Comparison of ENCODE assay signal across 2 cellular contexts in the genomic region with DNA sequence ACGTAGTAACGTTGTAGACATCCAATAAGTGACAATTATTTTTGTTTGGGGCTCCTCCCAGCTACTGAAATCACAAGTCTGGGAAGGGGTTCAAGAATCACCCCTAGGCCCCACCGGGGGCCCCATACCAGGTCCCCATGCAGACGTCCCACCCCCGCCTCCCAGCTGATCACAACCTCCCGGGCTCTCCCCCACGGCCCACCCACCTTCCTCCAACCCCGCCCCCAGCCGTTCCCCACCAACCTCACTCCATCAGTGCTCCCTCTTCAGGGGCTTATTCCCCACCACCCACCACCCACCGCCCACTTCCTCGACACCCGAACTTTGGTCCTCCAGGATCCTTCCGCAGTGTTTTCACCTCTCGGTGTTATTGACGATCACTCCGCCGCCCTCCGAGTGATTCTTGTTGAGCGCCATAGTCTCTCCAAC.
TF ChIP-seq lines count a peak whose summit lies in the region.

No MANE protein-coding gene starts in this region.

TF ChIP-seq in K562, 482 proteins besides CTCF, POLR2A, EP300 and RAD21:
- TF ChIP-seq PML (IDR thresholded peaks at IDR 0.05; ENCODE audit: low read length) (no peak), BHLHE40 (IDR thresholded peaks at IDR 0.05; ENCODE audit: low read length) (no peak), KDM1A (IDR thresholded peaks at IDR 0.05) (no peak), SAP30 (IDR thresholded peaks at IDR 0.05; ENCODE audit: borderline replicate concordance, insufficient read depth, low read depth, low read length, poor library complexity, severe bottlenecking) (peak; percentile 31), ZBED1 (IDR thresholded peaks at IDR 0.05) (no peak), TAF1 (IDR thresholded peaks at IDR 0.05; ENCODE audit: control insufficient read depth, extremely low read depth, insufficient read depth, low read length, severe bottlenecking) (peak; percentile 49), FOXM1 (IDR thresholded peaks at IDR 0.05; ENCODE audit: low read depth) (no peak), FOXM1 (CRISPR knock-in tag; IDR thresholded peaks at IDR 0.05; ENCODE audit: low read depth) (no peak), FOXJ2 (tag; IDR thresholded peaks at IDR 0.05) (peak; percentile 61; the same call in 1 of the 2 replicates), SPI1 (IDR thresholded peaks at IDR 0.05; ENCODE audit: borderline replicate concordance, low read depth, low read length) (no peak), ZFPM2 (CRISPR knock-in tag; IDR thresholded peaks at IDR 0.05) (no peak), THRAP3 (IDR thresholded peaks at IDR 0.05; ENCODE audit: borderline replicate concordance) (no peak), HDAC1 (IDR thresholded peaks at IDR 0.05) (peak in 1 of 2 experiments; percentile 53; a peak in 2 of 4 replicates), CBX2 (IDR thresholded peaks at IDR 0.05; ENCODE audit: insufficient read depth, low read length, poor library complexity, severe bottlenecking) (no peak), ZBTB17 (CRISPR knock-in tag; IDR thresholded peaks at IDR 0.05) (no peak), RBM34 (IDR thresholded peaks at IDR 0.05; ENCODE audit: borderline replicate concordance, insufficient read depth, low read length) (no peak), SOX6 (IDR thresholded peaks at IDR 0.05) (no peak), ETV1 (tag; conservative IDR thresholded peaks at IDR 0.05; ENCODE audit: low read depth) (no peak), FOXA3 (CRISPR knock-in tag; conservative IDR thresholded peaks at IDR 0.05 in 1 of 2, IDR thresholded peaks at IDR 0.05 in 1 of 2) (no peak), NR2C2 (CRISPR knock-in tag; IDR thresholded peaks at IDR 0.05) (no peak), NR2C2 (tag; IDR thresholded peaks at IDR 0.05) (no peak), ETS2 (tag; IDR thresholded peaks at IDR 0.05; ENCODE audit: borderline replicate concordance, poor library complexity, severe bottlenecking) (no peak), ZSCAN32 (CRISPR knock-in tag; IDR thresholded peaks at IDR 0.05) (no peak), POLR2B (IDR thresholded peaks at IDR 0.05; ENCODE audit: low read depth, partially characterized antibody) (no peak), EWSR1 (IDR thresholded peaks at IDR 0.05; ENCODE audit: borderline replicate concordance, low read depth, partially characterized antibody) (no peak), SMARCA5 (IDR thresholded peaks at IDR 0.05) (no peak), DACH1 (IDR thresholded peaks at IDR 0.05; ENCODE audit: partially characterized antibody) (peak; percentile 74), SMC3 (conservative IDR thresholded peaks at IDR 0.05; ENCODE audit: insufficient read depth, low read depth, low read length) (no peak), ZNF282 (CRISPR knock-in tag; IDR thresholded peaks at IDR 0.05) (no peak), ELF1 (tag; IDR thresholded peaks at IDR 0.05) (peak; percentile 41), ZNF695 (CRISPR knock-in tag; IDR thresholded peaks at IDR 0.05) (no peak), ZKSCAN3 (CRISPR knock-in tag; IDR thresholded peaks at IDR 0.05) (no peak), TAL1 (IDR thresholded peaks at IDR 0.05) (no peak), XRCC4 (IDR thresholded peaks at IDR 0.05; ENCODE audit: extremely low read depth, insufficient read depth, insufficient read length) (no peak), MED1 (CRISPR knock-in tag; IDR thresholded peaks at IDR 0.05; ENCODE audit: borderline replicate concordance) (no peak), RBM14 (IDR thresholded peaks at IDR 0.05; ENCODE audit: borderline replicate concordance, insufficient read depth, low read depth, low read length) (no peak), SIN3A (IDR thresholded peaks at IDR 0.05; ENCODE audit: borderline replicate concordance in 2 of 2, control insufficient read depth in 1 of 2, low read depth in 2 of 2, low read length in 2 of 2) (peak; percentile 86 to 95; a peak in 3 of 4 replicates), NCOA4 (IDR thresholded peaks at IDR 0.05; ENCODE audit: partially characterized antibody) (no peak), CEBPG (CRISPR knock-in tag; IDR thresholded peaks at IDR 0.05) (no peak), CEBPG (tag; conservative IDR thresholded peaks at IDR 0.05 in 1 of 2, IDR thresholded peaks at IDR 0.05 in 1 of 2) (no peak), BRD4 (IDR thresholded peaks at IDR 0.05) (no peak), NELFE (IDR thresholded peaks at IDR 0.05; ENCODE audit: insufficient read depth, insufficient read length) (no peak), YY1 (IDR thresholded peaks at IDR 0.05; ENCODE audit: borderline replicate concordance in 1 of 3, control insufficient read depth in 1 of 3, extremely low read depth in 1 of 3, insufficient read depth in 3 of 3, insufficient read length in 1 of 3, insufficient replicate concordance in 2 of 3, low read depth in 1 of 3, low read length in 2 of 3) (peak in 2 of 3 experiments; percentile 67 to 80), NR3C1 (CRISPR knock-in tag; IDR thresholded peaks at IDR 0.05) (no peak), GTF2A2 (tag; IDR thresholded peaks at IDR 0.05) (no peak), ZFX (CRISPR knock-in tag; IDR thresholded peaks at IDR 0.05) (no peak), TARDBP (IDR thresholded peaks at IDR 0.05) (no peak), ZBTB7A (IDR thresholded peaks at IDR 0.05; ENCODE audit: borderline replicate concordance, control insufficient read depth, low read depth, low read length) (peak; percentile 98), ZNF311 (CRISPR knock-in tag; IDR thresholded peaks at IDR 0.05) (no peak), XRCC3 (IDR thresholded peaks at IDR 0.05) (no peak)
- TF ChIP-seq, protein P1, sequence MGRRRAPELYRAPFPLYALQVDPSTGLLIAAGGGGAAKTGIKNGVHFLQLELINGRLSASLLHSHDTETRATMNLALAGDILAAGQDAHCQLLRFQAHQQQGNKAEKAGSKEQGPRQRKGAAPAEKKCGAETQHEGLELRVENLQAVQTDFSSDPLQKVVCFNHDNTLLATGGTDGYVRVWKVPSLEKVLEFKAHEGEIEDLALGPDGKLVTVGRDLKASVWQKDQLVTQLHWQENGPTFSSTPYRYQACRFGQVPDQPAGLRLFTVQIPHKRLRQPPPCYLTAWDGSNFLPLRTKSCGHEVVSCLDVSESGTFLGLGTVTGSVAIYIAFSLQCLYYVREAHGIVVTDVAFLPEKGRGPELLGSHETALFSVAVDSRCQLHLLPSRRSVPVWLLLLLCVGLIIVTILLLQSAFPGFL (CRISPR knock-in tag; IDR thresholded peaks at IDR 0.05) = no peak
- TF ChIP-seq, protein P2, sequence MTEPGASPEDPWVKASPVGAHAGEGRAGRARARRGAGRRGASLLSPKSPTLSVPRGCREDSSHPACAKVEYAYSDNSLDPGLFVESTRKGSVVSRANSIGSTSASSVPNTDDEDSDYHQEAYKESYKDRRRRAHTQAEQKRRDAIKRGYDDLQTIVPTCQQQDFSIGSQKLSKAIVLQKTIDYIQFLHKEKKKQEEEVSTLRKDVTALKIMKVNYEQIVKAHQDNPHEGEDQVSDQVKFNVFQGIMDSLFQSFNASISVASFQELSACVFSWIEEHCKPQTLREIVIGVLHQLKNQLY (CRISPR knock-in tag; conservative IDR thresholded peaks at IDR 0.05) = no peak
TF ChIP-seq in K562: peak in this region for 9.

TF ChIP-seq in neural cell, 6 proteins besides CTCF, POLR2A, EP300 and RAD21:
- peak; percentile 38 for TF ChIP-seq POLR2AphosphoS5 (IDR thresholded peaks at IDR 0.05)
- TF ChIP-seq EZH2 (IDR thresholded peaks at IDR 0.05; ENCODE audit: borderline replicate concordance, insufficient read depth, low read length, poor library complexity, severe bottlenecking) = no peak
- TF ChIP-seq, protein P3, sequence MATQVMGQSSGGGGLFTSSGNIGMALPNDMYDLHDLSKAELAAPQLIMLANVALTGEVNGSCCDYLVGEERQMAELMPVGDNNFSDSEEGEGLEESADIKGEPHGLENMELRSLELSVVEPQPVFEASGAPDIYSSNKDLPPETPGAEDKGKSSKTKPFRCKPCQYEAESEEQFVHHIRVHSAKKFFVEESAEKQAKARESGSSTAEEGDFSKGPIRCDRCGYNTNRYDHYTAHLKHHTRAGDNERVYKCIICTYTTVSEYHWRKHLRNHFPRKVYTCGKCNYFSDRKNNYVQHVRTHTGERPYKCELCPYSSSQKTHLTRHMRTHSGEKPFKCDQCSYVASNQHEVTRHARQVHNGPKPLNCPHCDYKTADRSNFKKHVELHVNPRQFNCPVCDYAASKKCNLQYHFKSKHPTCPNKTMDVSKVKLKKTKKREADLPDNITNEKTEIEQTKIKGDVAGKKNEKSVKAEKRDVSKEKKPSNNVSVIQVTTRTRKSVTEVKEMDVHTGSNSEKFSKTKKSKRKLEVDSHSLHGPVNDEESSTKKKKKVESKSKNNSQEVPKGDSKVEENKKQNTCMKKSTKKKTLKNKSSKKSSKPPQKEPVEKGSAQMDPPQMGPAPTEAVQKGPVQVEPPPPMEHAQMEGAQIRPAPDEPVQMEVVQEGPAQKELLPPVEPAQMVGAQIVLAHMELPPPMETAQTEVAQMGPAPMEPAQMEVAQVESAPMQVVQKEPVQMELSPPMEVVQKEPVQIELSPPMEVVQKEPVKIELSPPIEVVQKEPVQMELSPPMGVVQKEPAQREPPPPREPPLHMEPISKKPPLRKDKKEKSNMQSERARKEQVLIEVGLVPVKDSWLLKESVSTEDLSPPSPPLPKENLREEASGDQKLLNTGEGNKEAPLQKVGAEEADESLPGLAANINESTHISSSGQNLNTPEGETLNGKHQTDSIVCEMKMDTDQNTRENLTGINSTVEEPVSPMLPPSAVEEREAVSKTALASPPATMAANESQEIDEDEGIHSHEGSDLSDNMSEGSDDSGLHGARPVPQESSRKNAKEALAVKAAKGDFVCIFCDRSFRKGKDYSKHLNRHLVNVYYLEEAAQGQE (IDR thresholded peaks at IDR 0.05; ENCODE audit: borderline replicate concordance) = peak; percentile 23
- no peak for TF ChIP-seq SMC3 (conservative IDR thresholded peaks at IDR 0.05; ENCODE audit: poor library complexity)
- no peak for TF ChIP-seq MXI1 (conservative IDR thresholded peaks at IDR 0.05; ENCODE audit: poor library complexity, severe bottlenecking)
- no peak for TF ChIP-seq TAF1 (IDR thresholded peaks at IDR 0.05; ENCODE audit: low read depth)
